Comparison of ENCODE assay signal across 5 cellular contexts in the genomic region with DNA sequence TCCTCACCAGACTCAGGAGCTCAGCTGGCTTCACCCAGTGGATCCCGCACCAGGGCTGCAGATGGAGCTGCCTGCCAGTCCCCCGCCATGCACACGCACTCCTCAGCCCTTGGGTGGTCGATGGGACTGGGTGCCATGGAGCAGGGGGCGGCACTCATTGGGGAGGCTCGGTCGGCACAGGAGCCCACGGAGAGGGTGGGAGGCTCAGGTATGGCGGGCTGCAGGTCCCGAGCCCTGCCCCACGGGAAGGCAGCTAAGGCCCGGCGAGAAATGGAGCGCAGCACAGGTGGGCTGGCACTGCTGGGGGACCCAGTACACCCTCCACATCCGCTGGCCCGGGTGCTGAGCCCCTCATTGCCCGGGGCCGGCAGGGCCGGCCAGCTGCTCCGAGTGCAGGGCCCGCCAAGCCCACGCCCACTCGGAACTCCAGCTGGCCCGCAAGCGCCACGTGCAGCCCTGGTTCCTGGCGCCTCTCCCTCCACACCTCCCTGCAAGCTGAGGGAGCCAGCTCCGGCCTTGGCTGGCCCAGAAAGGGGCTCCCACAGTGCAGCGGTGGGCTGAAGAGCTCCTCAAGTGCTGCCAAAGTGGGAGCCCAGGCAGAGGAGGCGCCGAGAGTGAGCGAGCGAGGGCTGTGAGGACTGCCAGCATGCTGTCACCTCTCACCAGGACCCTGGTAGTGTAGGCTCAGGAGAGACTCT. TPM values are rescaled to one million over a fixed set of nuclear protein-coding genes. Genes with fewer than 3 reads are reported as not detected.
"Had no signal": no experiment of that assay in that cellular context is flagged by ENCODE, and none has a peak within 500 bp of the region (broad histone marks: within the 10 kb centered on the region; RNA-seq: fewer than 3 reads in every experiment).

No MANE protein-coding gene starts in this region.

RNA-seq across cellular contexts. Expression of a gene that starts 41.1 kb away (rescaled TPM):
- total RNA-seq: HepG2, HT-29, HT1080, IMR-90, K562 had no signal

RNA-seq across cellular contexts. Expression of a gene that starts 55.1 kb away (rescaled TPM):
- total RNA-seq: HepG2, HT-29, HT1080, IMR-90, K562 had no signal
